In the genomic region with DNA sequence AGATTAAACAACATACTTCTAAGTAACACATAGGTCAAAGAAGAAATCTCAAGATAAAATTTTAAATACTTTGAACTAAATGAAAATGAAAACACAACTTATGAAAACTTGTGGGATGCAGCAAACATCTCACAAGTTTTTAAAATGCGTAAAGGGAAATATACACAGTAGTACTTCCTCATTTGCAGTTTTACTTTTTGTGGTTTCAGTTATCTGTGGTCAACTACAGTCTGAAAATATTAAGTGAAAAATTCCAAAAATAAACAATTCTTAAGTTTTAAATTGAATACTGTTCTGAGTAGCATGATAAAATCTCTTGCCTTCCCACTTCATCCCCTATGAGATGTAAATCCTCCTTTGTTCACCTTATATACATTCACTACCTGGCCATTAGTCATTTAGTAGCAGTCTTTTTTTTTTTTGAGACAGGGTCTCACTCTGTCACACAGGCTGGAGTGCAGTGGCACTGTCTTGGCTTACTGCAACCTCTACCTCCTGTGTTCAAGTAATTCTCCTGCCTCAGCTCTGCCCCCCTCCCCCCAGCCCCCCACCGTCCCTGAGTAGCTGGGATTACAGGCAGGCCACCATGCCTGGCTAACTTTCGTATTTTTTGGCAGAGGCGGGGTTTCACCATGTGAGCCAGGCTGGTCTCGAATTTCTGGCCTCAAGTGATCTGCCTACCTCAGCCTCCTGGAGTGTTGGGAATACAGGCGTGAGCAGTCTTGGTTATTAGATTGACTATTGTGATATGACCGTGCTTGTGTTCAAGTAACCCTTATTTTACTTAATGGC, we compare ENCODE assay signal across 9 cellular contexts.
DNase-seq lines count a peak whose midpoint lies in the region; ATAC-seq, FAIRE-seq and TF ChIP-seq lines count a peak whose summit lies in the region.
"Had no signal": no experiment of that assay in that cellular context is flagged by ENCODE, and none has a peak within 500 bp of the region (broad histone marks: within the 10 kb centered on the region; RNA-seq: fewer than 3 reads in every experiment).

No MANE protein-coding gene starts in this region.

- H4K5ac ChIP-seq in H9 (ENCODE audit: insufficient read length, low read depth, low read length) = no peak overlapping the region

- no peak overlapping the region for H4K8ac ChIP-seq in H9 (replicated peaks; ENCODE audit: insufficient read length, low read depth, low read length)

- no peak overlapping the region for H2AK5ac ChIP-seq in H9 (ENCODE audit: insufficient read length, low read length)

- no CpG with 5 or more reads among the region's 7 CpGs for WGBS in H9 (ENCODE audit: extremely low coverage, insufficient read length, low lambda C conversion rate)
- WGBS in HepG2 (ENCODE audit: low lambda C conversion rate) = 16% methylated on average over 7 of the region's 7 CpGs

- TF ChIP-seq EP300 in HepG2 (IDR thresholded peaks at IDR 0.05; ENCODE audit: low read depth in 2 of 2, low read length in 2 of 2) (no peak), HepG2 (CRISPR knock-in tag; IDR thresholded peaks at IDR 0.05; ENCODE audit: borderline replicate concordance) (no peak)

- H3K23ac ChIP-seq in H9 (ENCODE audit: insufficient read length, low read depth, low read length) = no peak overlapping the region

- H3K4me3 ChIP-seq in HepG2 (replicated peaks in 1 of 3; ENCODE audit: insufficient read depth in 1 of 3, low read depth in 2 of 3, low read length in 3 of 3) (no peak overlapping the region), MG63 (no peak overlapping the region)

- no peak for TF ChIP-seq RAD21 in HepG2 (CRISPR knock-in tag; IDR thresholded peaks at IDR 0.05)

- H4K20me1 ChIP-seq in H9 (ENCODE audit: control insufficient read depth, insufficient read depth, insufficient read length) (no peaks in the 10 kb centered on the region), HepG2 (ENCODE audit: insufficient read depth, low read length) (no peaks in the 10 kb centered on the region)

- CTCF ChIA-PET in HepG2 (lab: Yijun Ruan, JAX; ENCODE audit: low intra/inter-chr PET ratio, low total read pairs) = no interaction called here

- H3K9ac ChIP-seq in H9 (ENCODE audit: extremely low read depth, insufficient read length, low read length) (no peak overlapping the region), HepG2 (ENCODE audit: insufficient read depth, low read depth, low read length) (no peak overlapping the region)

- no peak overlapping the region for H2BK5ac ChIP-seq in H9 (ENCODE audit: insufficient read length, low read length)

- no peak overlapping the region for H2BK20ac ChIP-seq in H9 (ENCODE audit: low read depth, low read length, poor library complexity, severe bottlenecking)

- H3K14ac ChIP-seq in H9 (ENCODE audit: insufficient read depth, low read length) = no peak overlapping the region

- peaks cover 6 to 21% (median 13%) of the 10 kb centered on the region in 3 experiments for H3K36me3 Mint-ChIP-seq in H9 (ENCODE audit: insufficient read depth in 1 of 3, low read depth in 3 of 3)

- H3K9me3 Mint-ChIP-seq in H9 = peaks cover 21 to 39% of the 10 kb centered on the region in 2 experiments

- no peak overlapping the region; a peak in 1 of 7 replicates for H3K27ac Mint-ChIP-seq in H9

- no peak overlapping the region for H2BK120ac ChIP-seq in H9 (ENCODE audit: low read depth, low read length, poor library complexity, severe bottlenecking)

- H3K4ac ChIP-seq in H9 (ENCODE audit: low read depth, low read length) = no peak overlapping the region

- no peaks in the 10 kb centered on the region for H3K23me2 ChIP-seq in H9 (ENCODE audit: insufficient read length, low read depth, low read length, poor library complexity, severe bottlenecking)

- H3K27ac ChIP-seq in H9 (ENCODE audit: insufficient read length, low read depth, low read length) (no peak overlapping the region), HepG2 (ENCODE audit: extremely low read length, insufficient read depth, low read length) (no peak overlapping the region)

- no peak for TF ChIP-seq CTCF in H9 (conservative IDR thresholded peaks at IDR 0.05)
- no peak for TF ChIP-seq CTCF in HepG2 (CRISPR knock-in tag; IDR thresholded peaks at IDR 0.05)

- DNase-seq in H9 = peak; percentile 39
- peak; percentile 27 for DNase-seq in iris pigment epithelial cell (ENCODE audit: low read depth)
- DNase-seq in hypothalamus (lab: John Stamatoyannopoulos, UW) = no peak
- DNase-seq in HepG2 (ENCODE audit: low spot score) = no peak
- DNase-seq in MG63 = no peak
- DNase-seq: stimulated activated CD4-positive, alpha-beta T cell treated with anti-CD3 and anti-CD28 coated beads, Interleukin-2, amount 100 ng/mL, for 48 hours had no signal

- no peak overlapping the region for H3K4me2 ChIP-seq in H9 (ENCODE audit: insufficient read depth, insufficient read length, low read length)
- no peak overlapping the region for H3K4me2 ChIP-seq in HepG2 (ENCODE audit: low read depth, low read length)

- no peak overlapping the region for H2BK12ac ChIP-seq in H9 (ENCODE audit: insufficient read length, low read depth, low read length)

- intact Hi-C loops in HepG2 (cut with micrococcal nuclease; ENCODE audit: unreplicated experiment) = no loop called here

- POLR2A ChIA-PET in HepG2 (lab: Yijun Ruan, JAX) = no interaction called here

- no peaks in the 10 kb centered on the region for H3K36me3 ChIP-seq in HepG2 (replicated peaks in 1 of 2; ENCODE audit: control insufficient read depth in 1 of 2, insufficient read depth in 2 of 2, low read length in 2 of 2)
- H3K36me3 ChIP-seq in MG63 = no peaks in the 10 kb centered on the region

- no peaks in the 10 kb centered on the region for H3K4me1 ChIP-seq in H9 (ENCODE audit: insufficient read depth, low read length)
- H3K4me1 ChIP-seq in HepG2 (ENCODE audit: insufficient read depth, low read length) = no peaks in the 10 kb centered on the region

- no peaks in the 10 kb centered on the region for H3K27me3 ChIP-seq in H9 (ENCODE audit: insufficient read depth, low read length)
- no peaks in the 10 kb centered on the region for H3K27me3 ChIP-seq in HepG2 (ENCODE audit: control insufficient read depth in 1 of 2, insufficient read depth in 2 of 2, low read length in 2 of 2)
- H3K27me3 ChIP-seq in MG63 = no peaks in the 10 kb centered on the region

- H3K79me2 ChIP-seq in H9 (ENCODE audit: insufficient read depth, low read length) (no peaks in the 10 kb centered on the region), HepG2 (ENCODE audit: insufficient read depth, low read length) (no peaks in the 10 kb centered on the region)

- no peak for FAIRE-seq in HepG2 (lab: Jason Lieb, UNC)
- FAIRE-seq: endometrium had no signal

- H2AFZ ChIP-seq in H9 (ENCODE audit: low read length) (no peak overlapping the region), HepG2 (ENCODE audit: low read length) (no peak overlapping the region)

- in situ Hi-C loops in HepG2 (cut with HindIII; ENCODE audit: extremely low pct_ligation_motif_present, low pct_unique_long_range_greater_than_20kb) = no loop called here

- ATAC-seq in GM18909 (IDR thresholded peaks at IDR 0.05; ENCODE audit: poor library complexity, unreplicated experiment) (peak; percentile 98), HG03565 (IDR thresholded peaks at IDR 0.05; ENCODE audit: unreplicated experiment) (peak; percentile 93), HepG2 (no peak)

- peaks cover 3% of the 10 kb centered on the region in 2 experiments for H3K4me1 Mint-ChIP-seq in H9

- H4K91ac ChIP-seq in H9 (ENCODE audit: insufficient read length, low read depth, low read length) = no peak overlapping the region

- no peak overlapping the region for H3K4me3 Mint-ChIP-seq in H9

- H3K9me3 ChIP-seq in H9 (ENCODE audit: control insufficient read depth, low read depth, low read length) = no peaks in the 10 kb centered on the region
- peaks cover 15% of the 10 kb centered on the region; the same call in 1 of the 2 replicates for H3K9me3 ChIP-seq in HepG2 (ENCODE audit: low read length)
- peaks cover 10% of the 10 kb centered on the region; the same call in 1 of the 2 replicates for H3K9me3 ChIP-seq in MG63

- no peak overlapping the region for H3K56ac ChIP-seq in H9 (ENCODE audit: insufficient read length, low read depth, low read length)

- H3K27me3 Mint-ChIP-seq in H9 (ENCODE audit: low read depth) = no peaks in the 10 kb centered on the region

- BruUV-seq in HepG2 (replicated peaks; lab: Mats Ljungman, UMichigan) = no TSS peak

- H3K79me1 ChIP-seq in H9 (ENCODE audit: insufficient read depth, low read depth, low read length, poor library complexity, severe bottlenecking) = no peaks in the 10 kb centered on the region

- no peak overlapping the region for H3T11ph ChIP-seq in H9 (ENCODE audit: low read length)

- H3K18ac ChIP-seq in H9 (ENCODE audit: insufficient read length, low read depth, low read length) = no peak overlapping the region

- no peak for TF ChIP-seq POLR2A in HepG2 (IDR thresholded peaks at IDR 0.05; ENCODE audit: insufficient read depth in 1 of 2, low read depth in 2 of 2, low read length in 2 of 2)

- H2BK15ac ChIP-seq in H9 (ENCODE audit: low read depth, low read length) = no peak overlapping the region

TF ChIP-seq in HepG2, 621 proteins besides CTCF, POLR2A, EP300 and RAD21 (continues in another document):
- TF ChIP-seq ZC3H4 (CRISPR knock-in tag; IDR thresholded peaks at IDR 0.05; ENCODE audit: borderline replicate concordance) (no peak), ZSCAN22 (CRISPR knock-in tag; IDR thresholded peaks at IDR 0.05) (no peak), ZSCAN29 (CRISPR knock-in tag; conservative IDR thresholded peaks at IDR 0.05) (no peak), ZKSCAN8 (CRISPR knock-in tag; IDR thresholded peaks at IDR 0.05; ENCODE audit: borderline replicate concordance) (no peak)
- TF ChIP-seq, protein P1, sequence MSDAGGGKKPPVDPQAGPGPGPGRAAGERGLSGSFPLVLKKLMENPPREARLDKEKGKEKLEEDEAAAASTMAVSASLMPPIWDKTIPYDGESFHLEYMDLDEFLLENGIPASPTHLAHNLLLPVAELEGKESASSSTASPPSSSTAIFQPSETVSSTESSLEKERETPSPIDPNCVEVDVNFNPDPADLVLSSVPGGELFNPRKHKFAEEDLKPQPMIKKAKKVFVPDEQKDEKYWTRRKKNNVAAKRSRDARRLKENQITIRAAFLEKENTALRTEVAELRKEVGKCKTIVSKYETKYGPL (CRISPR knock-in tag; IDR thresholded peaks at IDR 0.05) = no peak

Comparison
In these comparisons a context has a peak if more than half of its experiments do, and no peak if none do; other contexts are left out.
1. DNase-seq: peak in H9 (single experiment) and iris pigment epithelial cell (single experiment); none in hypothalamus (0 of 51), HepG2 (single experiment) and MG63 (single experiment).